31 cellular contexts compared by ENCODE assay signal in genomic region chr19:46880440-46880839, GRCh38.
"Had no signal": no experiment of that assay in that cellular context is flagged by ENCODE, and none has a peak within 500 bp of the region (broad histone marks: within the 10 kb centered on the region; RNA-seq: fewer than 3 reads in every experiment).

No MANE protein-coding gene starts in this region.

- H3K36me3 ChIP-seq: sigmoid colon, suprapubic skin, tibial artery, upper lobe of right lung had no signal

- H3K9me3 Mint-ChIP-seq: activated CD4-positive, alpha-beta memory T cell treated with anti-CD3 and anti-CD28 coated beads for 36 hours; activated CD4-positive, alpha-beta T cell treated with anti-CD3 and anti-CD28 coated beads, Interleukin-2, amount 10 ng/mL, durations not matched to agents 24 days and 14 days; activated naive CD4-positive, alpha-beta T cell treated with anti-CD3 and anti-CD28 coated beads, Interleukin-2, amount 50 U/mL, for 24 hours; activated naive CD8-positive, alpha-beta T cell treated with anti-CD3 and anti-CD28 coated beads, Interleukin-2, amount 50 U/mL, for 24 hours; activated T-cell treated with anti-CD3 and anti-CD28 coated beads, Interleukin-2, amount 50 U/mL, for 4 hours; activated T-helper 2 cell treated with anti-CD3 and anti-CD28 coated beads, Interferon-gamma antibody, Interleukin-2, Interleukin-4, amounts not matched to agents 10 μg/mL and 5 μg/mL and 100 μg/mL, durations not matched to agents 14 hours and 24 hours and 36 hours; central memory CD8-positive, alpha-beta T cell; immature natural killer cell; naive thymus-derived CD4-positive, alpha-beta T cell; stimulated activated naive B cell treated with anti-CD40 and anti-IgM and Interleukin-4, amounts not matched to agents 10 μg/mL and 1 μg/mL and 100 μg/mL, for 72 hours had no signal

- H3K9me3 ChIP-seq: esophagus muscularis mucosa, heart left ventricle, psoas muscle, sigmoid colon, suprapubic skin, tibial artery, upper lobe of right lung had no signal

- H3K27ac Mint-ChIP-seq: activated CD4-positive, alpha-beta memory T cell treated with anti-CD3 and anti-CD28 coated beads for 36 hours; activated CD4-positive, alpha-beta T cell treated with anti-CD3 and anti-CD28 coated beads, Interleukin-2, amount 10 ng/mL, durations not matched to agents 24 days and 14 days; activated naive CD4-positive, alpha-beta T cell treated with anti-CD3 and anti-CD28 coated beads, Interleukin-2, amount 50 U/mL, for 24 hours; activated naive CD8-positive, alpha-beta T cell treated with anti-CD3 and anti-CD28 coated beads, Interleukin-2, amount 50 U/mL, for 24 hours; activated T-helper 2 cell treated with anti-CD3 and anti-CD28 coated beads, Interferon-gamma antibody, Interleukin-2, Interleukin-4, amounts not matched to agents 10 μg/mL and 5 μg/mL and 100 μg/mL, durations not matched to agents 14 hours and 24 hours and 36 hours; naive thymus-derived CD4-positive, alpha-beta T cell; stimulated activated naive B cell treated with anti-CD40 and anti-IgM and Interleukin-4, amounts not matched to agents 10 μg/mL and 1 μg/mL and 100 μg/mL, for 72 hours had no signal

- H3K9ac ChIP-seq: parathyroid adenoma had no signal

- H3K36me3 Mint-ChIP-seq: activated CD4-positive, alpha-beta memory T cell treated with anti-CD3 and anti-CD28 coated beads for 36 hours; activated naive CD4-positive, alpha-beta T cell treated with anti-CD3 and anti-CD28 coated beads, Interleukin-2, amount 50 U/mL, for 24 hours; immature natural killer cell had no signal

- H3K4me3 ChIP-seq: esophagus muscularis mucosa, heart left ventricle, psoas muscle, sigmoid colon, suprapubic skin, tibial artery, upper lobe of right lung had no signal

- H2AFZ ChIP-seq: parathyroid adenoma had no signal

- H3K4me3 Mint-ChIP-seq: activated CD4-positive, alpha-beta memory T cell treated with anti-CD3 and anti-CD28 coated beads for 36 hours; activated CD4-positive, alpha-beta T cell treated with anti-CD3 and anti-CD28 coated beads, Interleukin-2, amount 10 ng/mL, durations not matched to agents 24 days and 14 days; activated naive CD4-positive, alpha-beta T cell treated with anti-CD3 and anti-CD28 coated beads, Interleukin-2, amount 50 U/mL, for 24 hours; activated naive CD8-positive, alpha-beta T cell treated with anti-CD3 and anti-CD28 coated beads, Interleukin-2, amount 50 U/mL, for 24 hours; activated T-cell treated with anti-CD3 and anti-CD28 coated beads, Interleukin-2, amount 50 U/mL, for 4 hours; central memory CD8-positive, alpha-beta T cell; immature natural killer cell; naive thymus-derived CD4-positive, alpha-beta T cell; stimulated activated naive B cell treated with anti-CD40 and anti-IgM and Interleukin-4, amounts not matched to agents 10 μg/mL and 1 μg/mL and 100 μg/mL, for 72 hours had no signal

- ATAC-seq: activated naive CD8-positive, alpha-beta T cell treated with anti-CD3 and anti-CD28 coated beads, Interleukin-2, amount 50 U/mL, for 24 hours; activated T-cell treated with anti-CD3 and anti-CD28 coated beads, Interleukin-2, amount 50 U/mL, for 4 hours; foreskin keratinocyte; heart left ventricle; naive thymus-derived CD4-positive, alpha-beta T cell; psoas muscle; stimulated activated naive B cell treated with anti-CD40 and anti-IgM and Interleukin-4, amounts not matched to agents 10 μg/mL and 1 μg/mL and 100 μg/mL, for 72 hours; upper lobe of right lung had no signal

- DNase-seq: activated CD4-positive, alpha-beta memory T cell treated with anti-CD3 and anti-CD28 coated beads for 36 hours; activated CD4-positive, alpha-beta T cell treated with anti-CD3 and anti-CD28 coated beads, Interleukin-2, amount 10 ng/mL, durations not matched to agents 24 days and 14 days; activated CD4-positive, CD25-positive, alpha-beta regulatory T cell treated with anti-CD3 and anti-CD28 coated beads, Interleukin-2, amount 50 U/mL, for 72 hours; activated naive CD8-positive, alpha-beta T cell treated with anti-CD3 and anti-CD28 coated beads, Interleukin-2, amount 50 U/mL, for 24 hours; activated T-cell treated with anti-CD3 and anti-CD28 coated beads, Interleukin-2, amount 50 U/mL, for 4 hours; amygdala; dermis blood vessel endothelial cell; effector CD4-positive, alpha-beta T cell; foreskin keratinocyte; heart left ventricle; hypothalamus; immature natural killer cell; kidney; left colon; mammary epithelial cell; midbrain; naive thymus-derived CD4-positive, alpha-beta T cell; psoas muscle; sigmoid colon; stimulated activated CD4-positive, alpha-beta T cell treated with anti-CD3 and anti-CD28 coated beads, Interleukin-15, amount 100 ng/mL, for 24 hours; stimulated activated CD4-positive, alpha-beta T cell treated with anti-CD3 and anti-CD28 coated beads, Interleukin-2, amount 100 ng/mL, for 24 hours; stimulated activated naive B cell treated with anti-CD40 and anti-IgM and Interleukin-4, amounts not matched to agents 10 μg/mL and 1 μg/mL and 100 μg/mL, for 72 hours; tibial artery; upper lobe of right lung had no signal

- H3K27ac ChIP-seq: esophagus muscularis mucosa, foreskin keratinocyte, heart left ventricle, parathyroid adenoma, psoas muscle, sigmoid colon, suprapubic skin, tibial artery, upper lobe of right lung, VCaP had no signal

- H3K27me3 Mint-ChIP-seq: activated CD4-positive, alpha-beta memory T cell treated with anti-CD3 and anti-CD28 coated beads for 36 hours; activated CD4-positive, alpha-beta T cell treated with anti-CD3 and anti-CD28 coated beads, Interleukin-2, amount 10 ng/mL, durations not matched to agents 24 days and 14 days; activated naive CD4-positive, alpha-beta T cell treated with anti-CD3 and anti-CD28 coated beads, Interleukin-2, amount 50 U/mL, for 24 hours; activated naive CD8-positive, alpha-beta T cell treated with anti-CD3 and anti-CD28 coated beads, Interleukin-2, amount 50 U/mL, for 24 hours; central memory CD8-positive, alpha-beta T cell; naive thymus-derived CD4-positive, alpha-beta T cell; stimulated activated naive B cell treated with anti-CD40 and anti-IgM and Interleukin-4, amounts not matched to agents 10 μg/mL and 1 μg/mL and 100 μg/mL, for 72 hours had no signal

- H3K4me1 ChIP-seq: upper lobe of right lung had no signal

- H3K27me3 ChIP-seq: esophagus muscularis mucosa, foreskin keratinocyte, heart left ventricle, sigmoid colon, suprapubic skin, tibial artery, upper lobe of right lung had no signal
